In genomic region chr1:23854568-23854967, GRCh38 we compare ENCODE assay signal across 11 cellular contexts. TPM values are rescaled to one million over a fixed set of nuclear protein-coding genes. Genes with fewer than 3 reads are reported as not detected.
DNase-seq lines count a peak whose midpoint lies in the region; ATAC-seq and TF ChIP-seq lines count a peak whose summit lies in the region.
"Had no signal": no experiment of that assay in that cellular context is flagged by ENCODE, and none has a peak within 500 bp of the region (broad histone marks: within the 10 kb centered on the region; RNA-seq: fewer than 3 reads in every experiment).

No MANE protein-coding gene starts in this region.

- H3K9me3 ChIP-seq in SU-DHL-6 (ENCODE audit: insufficient read depth, low read length) (no peaks in the 10 kb centered on the region), esophagus squamous epithelium (no peaks in the 10 kb centered on the region)

- no peaks in the 10 kb centered on the region for H3K79me2 ChIP-seq in GM23338 (replicated peaks; ENCODE audit: insufficient read depth)
- H3K79me2 ChIP-seq in SU-DHL-6 (ENCODE audit: insufficient read depth, low read length), result no peaks in the 10 kb centered on the region

- H3K4me1 Mint-ChIP-seq in GM23338, result no peaks in the 10 kb centered on the region

- H3K27ac ChIP-seq in GM23338 (ENCODE audit: low read depth) (no peak overlapping the region), SU-DHL-6 (ENCODE audit: low read depth, low read length) (no peak overlapping the region), esophagus squamous epithelium (no peak overlapping the region)

- H3F3A ChIP-seq in GM23338 (replicated peaks; ENCODE audit: low read depth) (no peaks in the 10 kb centered on the region), SU-DHL-6 (ENCODE audit: insufficient read depth) (peaks cover 3% of the 10 kb centered on the region; the same call in 1 of the 2 replicates)

- 20 to 27% methylated on average over 2 of the region's 2 CpGs for WGBS in esophagus squamous epithelium, 2 donors

- H3K36me3 Mint-ChIP-seq in GM23338 (ENCODE audit: low read depth), result peaks cover 18% of the 10 kb centered on the region

- H3K36me3 ChIP-seq in GM23338 (ENCODE audit: insufficient read depth) (no peaks in the 10 kb centered on the region), SU-DHL-6 (ENCODE audit: low read length) (no peaks in the 10 kb centered on the region), esophagus squamous epithelium (peaks cover 0 to 65% (median 0%) of the 10 kb centered on the region in 3 donors)

- H3K4me1 ChIP-seq in GM23338 (ENCODE audit: insufficient read depth), result no peaks in the 10 kb centered on the region
- no peaks in the 10 kb centered on the region for H3K4me1 ChIP-seq in esophagus squamous epithelium

- no peak for TF ChIP-seq POLR2A in esophagus squamous epithelium (IDR thresholded peaks at IDR 0.05)

- peaks cover 21% of the 10 kb centered on the region for H3K9me3 Mint-ChIP-seq in GM23338
- H3K9me3 Mint-ChIP-seq: stimulated activated naive CD8-positive, alpha-beta T cell treated with anti-CD3 and anti-CD28 coated beads, Interleukin-15, Interleukin-2, amounts not matched to agents 100 ng/mL and 50 ng/mL, for 24 hours had no signal

- H3K9me2 ChIP-seq in GM23338 (ENCODE audit: insufficient read depth), result no peaks in the 10 kb centered on the region
- H3K9me2 ChIP-seq in SU-DHL-6 (replicated peaks; ENCODE audit: insufficient read depth, low read length), result no peaks in the 10 kb centered on the region

- no peaks in the 10 kb centered on the region for H3K27me3 ChIP-seq in GM23338 (ENCODE audit: insufficient read depth)
- H3K27me3 ChIP-seq in SU-DHL-6 (ENCODE audit: low read length), result no peaks in the 10 kb centered on the region
- no peaks in the 10 kb centered on the region for H3K27me3 ChIP-seq in esophagus squamous epithelium

- peak in 1 of 2 experiments; percentile 57; a peak in 3 of 4 replicates for TF ChIP-seq CTCF in GM23338 (conservative IDR thresholded peaks at IDR 0.05; ENCODE audit: low read depth in 2 of 2)
- peak; percentile 37 for TF ChIP-seq CTCF in SU-DHL-6 (IDR thresholded peaks at IDR 0.05; ENCODE audit: insufficient read depth, low read length, poor library complexity, severe bottlenecking)
- no peak for TF ChIP-seq CTCF in GM13977 (IDR thresholded peaks at IDR 0.05; ENCODE audit: extremely low read depth, insufficient read depth, missing control alignments)
- no peak for TF ChIP-seq CTCF in esophagus squamous epithelium (IDR thresholded peaks at IDR 0.05)

- ATAC-seq in GM23338 (no peak), left lobe of liver (peak; percentile 75), HG03196 (IDR thresholded peaks at IDR 0.05; ENCODE audit: unreplicated experiment) (no peak)

- H2AFZ ChIP-seq in GM23338 (no peak overlapping the region), SU-DHL-6 (ENCODE audit: low read depth, low read length, severe bottlenecking) (no peak overlapping the region)

- no peak overlapping the region for H3K4me3 Mint-ChIP-seq in GM23338
- H3K4me3 Mint-ChIP-seq: stimulated activated naive CD8-positive, alpha-beta T cell treated with anti-CD3 and anti-CD28 coated beads, Interleukin-15, Interleukin-2, amounts not matched to agents 100 ng/mL and 50 ng/mL, for 24 hours had no signal

- no peaks in the 10 kb centered on the region; the same call in 1 of the 2 replicates for H4K20me1 ChIP-seq in GM23338 (replicated peaks; ENCODE audit: insufficient read depth)
- H4K20me1 ChIP-seq in SU-DHL-6 (ENCODE audit: low read depth, low read length), result no peaks in the 10 kb centered on the region

- intact Hi-C loops in esophagus squamous epithelium (cut with DNase I), result no loop called here

- no peak overlapping the region for H3K27ac Mint-ChIP-seq in GM23338
- H3K27ac Mint-ChIP-seq: stimulated activated naive CD8-positive, alpha-beta T cell treated with anti-CD3 and anti-CD28 coated beads, Interleukin-15, Interleukin-2, amounts not matched to agents 100 ng/mL and 50 ng/mL, for 24 hours had no signal

- no peak overlapping the region for H3K4me2 ChIP-seq in GM23338
- H3K4me2 ChIP-seq in SU-DHL-6 (ENCODE audit: low read depth, low read length, poor library complexity, severe bottlenecking), result no peak overlapping the region

- H3K9ac ChIP-seq in SU-DHL-6 (ENCODE audit: low read length), result no peak overlapping the region

- no peak overlapping the region for H3K4me3 ChIP-seq in GM23338
- no peak overlapping the region for H3K4me3 ChIP-seq in SU-DHL-6 (ENCODE audit: insufficient read depth, low read length, poor library complexity, severe bottlenecking)
- H3K4me3 ChIP-seq in esophagus squamous epithelium, result no peak overlapping the region

- DNase-seq in NCI-H82 (lab: John Stamatoyannopoulos, UW) (peak; percentile 25), NCI-H82 treated with DMSO at 0.1 percent for 48 hours (lab: John Stamatoyannopoulos, UW; ENCODE audit: unreplicated experiment) (no peak), GM23338 (ENCODE audit: low spot score) (peak; percentile 10), left lobe of liver (ENCODE audit: low spot score) (no peak), GM13977 (ENCODE audit: low spot score) (no peak), esophagus squamous epithelium (lab: John Stamatoyannopoulos, UW) (no peak)
- DNase-seq: activated gamma-delta T cell, small intestine had no signal

- no peaks in the 10 kb centered on the region for H3K27me3 Mint-ChIP-seq in GM23338 (ENCODE audit: insufficient read depth, low read depth, poor library complexity)
- H3K27me3 Mint-ChIP-seq: stimulated activated naive CD8-positive, alpha-beta T cell treated with anti-CD3 and anti-CD28 coated beads, Interleukin-15, Interleukin-2, amounts not matched to agents 100 ng/mL and 50 ng/mL, for 24 hours had no signal

- in situ Hi-C loops in GM13977 (cut with MboI; ENCODE audit: low pct_unique_long_range_greater_than_20kb, low sequenced_read_pairs, unreplicated experiment), result no loop called here

TF ChIP-seq in GM23338, 12 proteins besides CTCF, POLR2A, EP300 and RAD21:
- TF ChIP-seq JUNB (IDR thresholded peaks at IDR 0.05; ENCODE audit: unreplicated experiment) (no peak), NANOG (IDR thresholded peaks at IDR 0.05; ENCODE audit: borderline replicate concordance) (no peak), ZNF331 (CRISPR knock-in tag; IDR thresholded peaks at IDR 0.05; ENCODE audit: low read depth) (no peak), EZH2phosphoT487 (IDR thresholded peaks at IDR 0.05; ENCODE audit: unreplicated experiment) (no peak), EZH2 (IDR thresholded peaks at IDR 0.05; ENCODE audit: low read depth, unreplicated experiment) (no peak), ZNF114 (CRISPR knock-in tag; IDR thresholded peaks at IDR 0.05) (no peak)

RNA-seq across cellular contexts. Expression of gene FUCA1, which starts 13.5 kb away (rescaled TPM):
- 8.5 and 10.2 TPM in 2 replicates for total RNA-seq in GM23338 (2014; rRNA removed; shearing (Covaris generic))
- polyA plus RNA-seq in GM23338 (2016; fragmentation: Nextera tagmentation; extraction: Ambion mirVana), result 3.5 and 4.4 TPM in 2 replicates
- 39.0 TPM for total RNA-seq in left lobe of liver
- total RNA-seq in esophagus squamous epithelium, result 10 to 100 TPM; 10.1 to 32.2 (median 17.5) TPM

RNA-seq across cellular contexts. Expression of gene HMGCL, which starts 29.3 kb away (rescaled TPM):
- 13.7 and 16.9 TPM in 2 replicates for total RNA-seq in GM23338 (2014; rRNA removed; shearing (Covaris generic))
- polyA plus RNA-seq in GM23338 (2016; fragmentation: Nextera tagmentation; extraction: Ambion mirVana), result 9.1 and 11.6 TPM in 2 replicates
- 170 TPM for total RNA-seq in left lobe of liver
- 10 to 100 TPM; 14.3 to 38.9 (median 26.6) TPM for total RNA-seq in esophagus squamous epithelium

RNA-seq across cellular contexts. Expression of gene GALE, which starts 54.0 kb away (rescaled TPM):
- 31.7 and 34.6 TPM in 2 replicates for total RNA-seq in GM23338 (2014; rRNA removed; shearing (Covaris generic))
- 28.1 and 30.1 TPM in 2 replicates for polyA plus RNA-seq in GM23338 (2016; fragmentation: Nextera tagmentation; extraction: Ambion mirVana)
- total RNA-seq in left lobe of liver, result 43.1 TPM
- total RNA-seq in esophagus squamous epithelium, result 10 to 100 TPM; 55.1 to 81.0 (median 60.4) TPM

RNA-seq across cellular contexts. Expression of gene CNR2, which starts 58.6 kb away (rescaled TPM):
- total RNA-seq in GM23338 (2014; rRNA removed; shearing (Covaris generic)), result not detected in 2 replicates
- polyA plus RNA-seq in GM23338 (2016; fragmentation: Nextera tagmentation; extraction: Ambion mirVana), result not detected in 2 replicates
- total RNA-seq in left lobe of liver (not detected), esophagus squamous epithelium (under 1 TPM in 1 of 4 donors, not detected in 3; under 0.01 TPM)

Comparison
In these comparisons a context has a peak if more than half of its experiments do, and no peak if none do; other contexts are left out.
1. DNase-seq: peak in NCI-H82 (single experiment) and GM23338 (single experiment); none in NCI-H82 treated with DMSO at 0.1 percent for 48 hours (single experiment), left lobe of liver (single experiment), GM13977 (single experiment) and esophagus squamous epithelium (single experiment).